Comparison of ENCODE assay signal across 7 cellular contexts in genomic region chr17:64281962-64282752, GRCh38.
DNase-seq lines count a peak whose midpoint lies in the region; ATAC-seq and TF ChIP-seq lines count a peak whose summit lies in the region.

No MANE protein-coding gene starts in this region.

- no peaks in the 10 kb centered on the region for H3K36me3 ChIP-seq in brain microvascular endothelial cell (replicated peaks)

- in situ Hi-C loops in brain microvascular endothelial cell (cut with HindIII; ENCODE audit: low pct_ligation_motif_present, low sequenced_read_pairs), result no loop called here

- no peak overlapping the region for H3K4me3 ChIP-seq in brain microvascular endothelial cell (ENCODE audit: low read depth, low read length)

- DNase-seq in NCI-H1694 (lab: John Stamatoyannopoulos, UW) (peak; percentile 71), T follicular helper cell (ENCODE audit: low read depth) (peak; percentile 14), brain microvascular endothelial cell (peak; percentile 33), iPS-NIHi11 (ENCODE audit: low spot score) (peak; percentile 70)
- peak; percentile 3 to 54 (median 40) for DNase-seq in stimulated activated CD4-positive, alpha-beta T cell treated with anti-CD3 and anti-CD28 coated beads, Interleukin-12 subunit alpha, Interleukin-12 subunit beta, amount 100 ng/mL, for 48 hours (ENCODE audit: low read depth in 2 of 3, low spot score in 1 of 3)

- ATAC-seq in HG03342 (IDR thresholded peaks at IDR 0.05; ENCODE audit: unreplicated experiment), result no peak

- H3K27me3 ChIP-seq in brain microvascular endothelial cell (replicated peaks), result no peaks in the 10 kb centered on the region

- TF ChIP-seq CTCF in GM12872 (IDR thresholded peaks at IDR 0.05; ENCODE audit: insufficient read depth, low read depth, low read length) (peak; percentile 69), brain microvascular endothelial cell (IDR thresholded peaks at IDR 0.05; ENCODE audit: low read depth, low read length, missing control alignments) (peak; percentile 80)

- H3K27ac ChIP-seq in brain microvascular endothelial cell, result no peak overlapping the region

Comparison
In these comparisons a context has a peak if more than half of its experiments do, and no peak if none do; other contexts are left out.
1. DNase-seq: peak in every context shown above with its lines; median percentile 71 in NCI-H1694; 70 in iPS-NIHi11; 40 in stimulated activated CD4-positive, alpha-beta T cell treated with anti-CD3 and anti-CD28 coated beads, Interleukin-12 subunit alpha, Interleukin-12 subunit beta, amount 100 ng/mL, for 48 hours; 33 in brain microvascular endothelial cell; 14 in T follicular helper cell.